In genomic region chr3:17076940-17077605, GRCh38 we compare ENCODE assay signal across 20 cellular contexts.
A peak's percentile ranks its signal among the peaks of the same experiment; 100 is the strongest.
DNase-seq lines count a peak whose midpoint lies in the region; ATAC-seq and TF ChIP-seq lines count a peak whose summit lies in the region.
"Had no signal": no experiment of that assay in that cellular context is flagged by ENCODE, and none has a peak within 500 bp of the region (broad histone marks: within the 10 kb centered on the region; RNA-seq: fewer than 3 reads in every experiment).

No MANE protein-coding gene starts in this region.

- intact Hi-C loops in CD4-positive, alpha-beta T cell (cut with DNase I, micrococcal nuclease) = no loop called here
- intact Hi-C loops in activated T-helper 1 cell treated with anti-CD3 and anti-CD28 coated beads, Interleukin-12 subunit alpha, Interleukin-12 subunit beta, Interleukin-2, Interleukin-4 antibody, amounts not matched to agents 30 ng/mL and 10 ng/mL and 1 ng/mL, durations not matched to agents 14 hours and 24 hours and 36 hours (cut with micrococcal nuclease) = loop anchor here (1.0 kb wide), 2 partner anchors 74 to 191 kb away; no protein-coding TSS in a partner anchor
- intact Hi-C loops in right cardiac atrium (cut with DNase I) = no loop called here

- peak overlapping the region; percentile 7 for H3K27ac Mint-ChIP-seq in CD4-positive, alpha-beta T cell
- peak overlapping the region; percentile 73 for H3K27ac Mint-ChIP-seq in activated T-helper 1 cell treated with anti-CD3 and anti-CD28 coated beads, Interleukin-12 subunit alpha, Interleukin-12 subunit beta, Interleukin-2, Interleukin-4 antibody, amounts not matched to agents 30 ng/mL and 10 ng/mL and 1 ng/mL, durations not matched to agents 14 hours and 24 hours and 36 hours
- H3K27ac Mint-ChIP-seq: B cell had no signal

- DNase-seq in Ammon's horn (ENCODE audit: low spot score) = peak; percentile 41
- DNase-seq in CD4-positive, alpha-beta T cell = no peak
- no peak for DNase-seq in activated T-helper 1 cell treated with anti-CD3 and anti-CD28 coated beads, Interleukin-12 subunit alpha, Interleukin-12 subunit beta, Interleukin-2, Interleukin-4 antibody, amounts not matched to agents 30 ng/mL and 10 ng/mL and 1 ng/mL, durations not matched to agents 14 hours and 24 hours and 36 hours (ENCODE audit: low spot score)
- no peak for DNase-seq in right cardiac atrium
- DNase-seq in dermis blood vessel endothelial cell = no peak
- DNase-seq in putamen (ENCODE audit: low spot score) = no peak
- DNase-seq: HCEC 1CT; lower lobe of right lung; NCI-H69; SHP77; small intestine; stimulated activated CD4-positive, alpha-beta T cell treated with anti-CD3 and anti-CD28 coated beads, Interleukin-4, amount 100 ng/mL, for 4 hours had no signal

- no peak for ATAC-seq in CD4-positive, alpha-beta T cell (ENCODE audit: poor library complexity)
- ATAC-seq in right cardiac atrium (no peak), HG03460 (IDR thresholded peaks at IDR 0.05; ENCODE audit: unreplicated experiment) (no peak)
- ATAC-seq: activated CD4-positive, CD25-positive, alpha-beta regulatory T cell treated with anti-CD3 and anti-CD28 coated beads, Interleukin-2, amount 50 U/mL, for 24 hours; lower lobe of right lung had no signal

- H3K4me3 ChIP-seq in right cardiac atrium (ENCODE audit: low read length) = no peak overlapping the region
- H3K4me3 ChIP-seq: adrenal gland, cardiac muscle cell, esophagus muscularis mucosa, lower lobe of right lung had no signal

- H3K9me3 ChIP-seq in CD4-positive, alpha-beta T cell (ENCODE audit: control insufficient read depth, low read length) = no peaks in the 10 kb centered on the region
- no peaks in the 10 kb centered on the region for H3K9me3 ChIP-seq in right cardiac atrium (ENCODE audit: control insufficient read depth, low read length)
- H3K9me3 ChIP-seq: adrenal gland, esophagus muscularis mucosa, lower lobe of right lung had no signal

- 33% methylated on average over 4 of the region's 4 CpGs for WGBS in right cardiac atrium

- CTCF ChIA-PET in CD4-positive, alpha-beta T cell (lab: Charles Lee) = no interaction called here

- no peaks in the 10 kb centered on the region for H3K27me3 Mint-ChIP-seq in CD4-positive, alpha-beta T cell
- H3K27me3 Mint-ChIP-seq in activated T-helper 1 cell treated with anti-CD3 and anti-CD28 coated beads, Interleukin-12 subunit alpha, Interleukin-12 subunit beta, Interleukin-2, Interleukin-4 antibody, amounts not matched to agents 30 ng/mL and 10 ng/mL and 1 ng/mL, durations not matched to agents 14 hours and 24 hours and 36 hours (ENCODE audit: insufficient read depth) = no peaks in the 10 kb centered on the region
- H3K27me3 Mint-ChIP-seq: B cell had no signal

- H3K4me1 Mint-ChIP-seq in CD4-positive, alpha-beta T cell (ENCODE audit: low read depth) = peaks cover 53% of the 10 kb centered on the region
- peaks cover 68% of the 10 kb centered on the region for H3K4me1 Mint-ChIP-seq in activated T-helper 1 cell treated with anti-CD3 and anti-CD28 coated beads, Interleukin-12 subunit alpha, Interleukin-12 subunit beta, Interleukin-2, Interleukin-4 antibody, amounts not matched to agents 30 ng/mL and 10 ng/mL and 1 ng/mL, durations not matched to agents 14 hours and 24 hours and 36 hours (ENCODE audit: low read depth)

- no peak overlapping the region for H3K27ac ChIP-seq in CD4-positive, alpha-beta T cell (ENCODE audit: low read depth, low read length)
- H3K27ac ChIP-seq in right cardiac atrium (ENCODE audit: low read length) = peak overlapping the region; percentile 48
- H3K27ac ChIP-seq: cardiac muscle cell, esophagus muscularis mucosa, KMS-11, lower lobe of right lung, parathyroid adenoma had no signal

- no peaks in the 10 kb centered on the region for H3K9me3 Mint-ChIP-seq in CD4-positive, alpha-beta T cell
- H3K9me3 Mint-ChIP-seq in activated T-helper 1 cell treated with anti-CD3 and anti-CD28 coated beads, Interleukin-12 subunit alpha, Interleukin-12 subunit beta, Interleukin-2, Interleukin-4 antibody, amounts not matched to agents 30 ng/mL and 10 ng/mL and 1 ng/mL, durations not matched to agents 14 hours and 24 hours and 36 hours = peaks cover 12% of the 10 kb centered on the region

- H3K27me3 ChIP-seq in CD4-positive, alpha-beta T cell (ENCODE audit: control insufficient read depth, insufficient read depth, low read length) = no peaks in the 10 kb centered on the region
- no peaks in the 10 kb centered on the region for H3K27me3 ChIP-seq in right cardiac atrium (ENCODE audit: control insufficient read depth, insufficient read depth)
- H3K27me3 ChIP-seq: adrenal gland, cardiac muscle cell, esophagus muscularis mucosa had no signal

- POLR2A ChIA-PET in CD4-positive, alpha-beta T cell (lab: Charles Lee) = no interaction called here

- TF ChIP-seq CTCF in CD4-positive, alpha-beta T cell (IDR thresholded peaks at IDR 0.05) = no peak

- H3K4me1 ChIP-seq in right cardiac atrium (ENCODE audit: control insufficient read depth, insufficient read depth, low read length) = peaks cover 6% of the 10 kb centered on the region
- H3K4me1 ChIP-seq: adrenal gland, lower lobe of right lung, parathyroid adenoma had no signal

- H3K36me3 Mint-ChIP-seq in CD4-positive, alpha-beta T cell (ENCODE audit: low read depth) = peaks cover 89% of the 10 kb centered on the region
- H3K36me3 Mint-ChIP-seq in activated T-helper 1 cell treated with anti-CD3 and anti-CD28 coated beads, Interleukin-12 subunit alpha, Interleukin-12 subunit beta, Interleukin-2, Interleukin-4 antibody, amounts not matched to agents 30 ng/mL and 10 ng/mL and 1 ng/mL, durations not matched to agents 14 hours and 24 hours and 36 hours (ENCODE audit: low read depth) = peaks cover 55% of the 10 kb centered on the region

- H3K4me3 Mint-ChIP-seq in CD4-positive, alpha-beta T cell = peak overlapping the region; percentile 31
- no peak overlapping the region for H3K4me3 Mint-ChIP-seq in activated T-helper 1 cell treated with anti-CD3 and anti-CD28 coated beads, Interleukin-12 subunit alpha, Interleukin-12 subunit beta, Interleukin-2, Interleukin-4 antibody, amounts not matched to agents 30 ng/mL and 10 ng/mL and 1 ng/mL, durations not matched to agents 14 hours and 24 hours and 36 hours
- H3K4me3 Mint-ChIP-seq: B cell had no signal
